Comparison of ENCODE assay signal across 12 cellular contexts in the genomic region with DNA sequence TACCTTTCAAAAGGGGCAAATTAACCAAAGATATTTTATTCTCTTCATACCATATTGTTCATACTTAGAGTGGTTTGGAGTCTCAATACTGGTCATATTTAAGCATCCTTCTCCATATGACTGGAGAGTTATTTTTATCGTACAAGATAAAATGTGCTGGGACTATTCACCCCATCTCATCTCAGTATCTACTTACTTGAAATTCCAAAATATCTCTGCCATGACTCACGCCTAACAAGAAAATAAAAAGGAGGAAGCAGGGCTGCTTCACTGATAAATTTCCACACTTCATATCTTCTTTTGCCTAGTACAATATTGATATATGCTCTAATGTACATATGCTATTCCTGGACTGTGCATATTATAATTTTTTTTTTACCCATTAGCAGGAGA.
DNase-seq lines count a peak whose midpoint lies in the region; ATAC-seq and TF ChIP-seq lines count a peak whose summit lies in the region.
"Had no signal": no experiment of that assay in that cellular context is flagged by ENCODE, and none has a peak within 500 bp of the region (broad histone marks: within the 10 kb centered on the region; RNA-seq: fewer than 3 reads in every experiment).

No MANE protein-coding gene starts in this region.

- H2AFZ ChIP-seq in IMR-90 (replicated peaks; ENCODE audit: low read length, poor library complexity), result no peak overlapping the region

- H2BK120ac ChIP-seq in IMR-90 (ENCODE audit: low read depth, low read length), result peak overlapping the region; percentile 97

- dilution Hi-C loops in IMR-90 (cut with HindIII; ENCODE audit: low sequenced_read_pairs, unreplicated experiment), result no loop called here

- TF ChIP-seq RAD21 in IMR-90 (IDR thresholded peaks at IDR 0.05; ENCODE audit: low read length), result no peak

- peak overlapping the region; percentile 95; the same call in 1 of the 2 replicates for H4K91ac ChIP-seq in IMR-90 (ENCODE audit: insufficient read depth, low read depth, low read length)

- CTCF ChIA-PET in AG04450 (lab: Charles Lee) (no interaction called here), IMR-90 (lab: Yijun Ruan, JAX) (no interaction called here)

- BruUV-seq in IMR-90 (replicated peaks; lab: Mats Ljungman, UMichigan), result no TSS peak

- no peaks in the 10 kb centered on the region for H3K79me1 ChIP-seq in IMR-90 (ENCODE audit: low read depth in 1 of 2, low read length in 2 of 2)

- H2BK15ac ChIP-seq in IMR-90 (ENCODE audit: low read depth, low read length), result 0 out of 3 replicates have a peak overlapping the region, but pooled peaks have one; percentile 71

- intact Hi-C loops in IMR-90 (cut with micrococcal nuclease), result loop anchor here (5.0 to 10.0 kb wide), 2 partner anchors 74 to 159 kb away; no protein-coding TSS in a partner anchor
- intact Hi-C loops in stomach (cut with DNase I; ENCODE audit: low total_unique reads), result no loop called here

- 0 out of 2 replicates have a peak, but pooled peaks cover 2% of the 10 kb centered on the region for H3K9me1 ChIP-seq in IMR-90 (ENCODE audit: insufficient read depth, low read length)

- peak overlapping the region; percentile 81 for H3K56ac ChIP-seq in IMR-90 (ENCODE audit: extremely low read depth, insufficient read depth, low read length)

- H3K18ac ChIP-seq in IMR-90 (ENCODE audit: low read depth, low read length), result peak overlapping the region; percentile 99

- in situ Hi-C loops in IMR-90 (cut with MboI; ENCODE audit: low sequenced_read_pairs), result no loop called here
- in situ Hi-C loops in astrocyte of the cerebellum (cut with HindIII; ENCODE audit: low sequenced_read_pairs), result no loop called here

- H3K27ac ChIP-seq in AG04450 (ENCODE audit: low read depth, low read length) (peak overlapping the region; percentile 96), IMR-90 (ENCODE audit: insufficient read depth, low read length) (peak overlapping the region; percentile 95; the same call in 1 of the 2 replicates), stomach (no peak overlapping the region)

- TF ChIP-seq POLR2A in IMR-90 (IDR thresholded peaks at IDR 0.05; ENCODE audit: low read depth, low read length), result no peak
- no peak for TF ChIP-seq POLR2A in stomach (IDR thresholded peaks at IDR 0.05)

- H3K9me3 ChIP-seq in AG04450 (ENCODE audit: control insufficient read depth, insufficient read depth, low read length) (no peaks in the 10 kb centered on the region), IMR-90 (ENCODE audit: control insufficient read depth, insufficient read depth, low read length) (no peaks in the 10 kb centered on the region), stomach (peaks cover 0 to 5% (median 0%) of the 10 kb centered on the region in 4 donors)
- H3K9me3 ChIP-seq: BE2C had no signal

- peak overlapping the region; percentile 97 for H2BK20ac ChIP-seq in IMR-90 (ENCODE audit: low read depth, low read length)

- peak overlapping the region; percentile 92; the same call in 1 of the 2 replicates for H2AK5ac ChIP-seq in IMR-90 (ENCODE audit: low read depth, low read length)

- peak overlapping the region; percentile 79; the same call in 1 of the 2 replicates for H3K4me2 ChIP-seq in IMR-90 (ENCODE audit: low read depth, low read length)

- H3K4me3 ChIP-seq in AG04450 (ENCODE audit: low read depth, low read length) (no peak overlapping the region), IMR-90 (ENCODE audit: insufficient read depth, low read depth, low read length) (no peak overlapping the region), astrocyte of the cerebellum (ENCODE audit: low read depth, low read length) (no peak overlapping the region), stomach (no peak overlapping the region)

- no peak overlapping the region for H3K9ac ChIP-seq in IMR-90 (ENCODE audit: low read depth, low read length)

- DNase-seq in AG04450 (ENCODE audit: low read depth, low spot score) (peak; percentile 32), IMR-90 (peak; percentile 86), astrocyte of the cerebellum (ENCODE audit: low read depth) (peak; percentile 35), kidney glomerular epithelial cell (lab: John Stamatoyannopoulos, UW) (peak; percentile 68), hypothalamus (lab: John Stamatoyannopoulos, UW) (no peak), NCI-H1105 (lab: John Stamatoyannopoulos, UW) (no peak), stomach (no peak), NCI-H1048 (lab: John Stamatoyannopoulos, UW) (no peak)
- DNase-seq: BE2C, GDM1, small intestine, T-helper 9 cell had no signal

- WGBS in IMR-90 (ENCODE audit: extremely low coverage in 2 of 2, insufficient read length in 1 of 2), 2 experiments, result no CpG with 5 or more reads among the region's 2 CpGs
- WGBS in stomach, 5 donors, result 48 to 69% (median 68%) methylated on average over 2 of the region's 2 CpGs

- H3K27me3 ChIP-seq in AG04450 (ENCODE audit: control insufficient read depth, insufficient read depth, low read length) (no peaks in the 10 kb centered on the region), IMR-90 (ENCODE audit: control insufficient read depth, insufficient read depth, low read length) (no peaks in the 10 kb centered on the region), stomach (no peaks in the 10 kb centered on the region)
- H3K27me3 ChIP-seq: BE2C had no signal

- H2AK9ac ChIP-seq in IMR-90 (replicated peaks; ENCODE audit: low read depth, low read length, poor library complexity), result no peak overlapping the region

- no peaks in the 10 kb centered on the region for H4K20me1 ChIP-seq in IMR-90 (ENCODE audit: insufficient read depth, low read length)

- peak overlapping the region; percentile 98 for H3K4ac ChIP-seq in IMR-90 (ENCODE audit: low read depth, low read length)

- no peak for TF ChIP-seq CTCF in AG04450 (IDR thresholded peaks at IDR 0.05; ENCODE audit: low read depth, low read length)
- no peak for TF ChIP-seq CTCF in IMR-90 (conservative IDR thresholded peaks at IDR 0.05; ENCODE audit: low read depth, low read length)
- no peak for TF ChIP-seq CTCF in astrocyte of the cerebellum (IDR thresholded peaks at IDR 0.05; ENCODE audit: low read depth, low read length, missing control alignments)
- TF ChIP-seq CTCF in stomach (IDR thresholded peaks at IDR 0.05), result no peak

- H4K5ac ChIP-seq in IMR-90 (ENCODE audit: low read depth, low read length), result peak overlapping the region; percentile 97; the same call in 1 of the 2 replicates

- H3K36me3 ChIP-seq in IMR-90 (ENCODE audit: control insufficient read depth, insufficient read depth, low read length) (no peaks in the 10 kb centered on the region), stomach (no peaks in the 10 kb centered on the region)
- H3K36me3 ChIP-seq: BE2C had no signal

- peak overlapping the region; percentile 36 to 98 for H4K8ac ChIP-seq in IMR-90 (ENCODE audit: low read depth in 2 of 2, low read length in 2 of 2)

- peak overlapping the region; percentile 91 for H3K14ac ChIP-seq in IMR-90 (replicated peaks; ENCODE audit: low read depth, low read length)

- H3K4me1 ChIP-seq in IMR-90 (ENCODE audit: control insufficient read depth, insufficient read depth, low read length), result peaks cover 4% of the 10 kb centered on the region
- no peaks in the 10 kb centered on the region for H3K4me1 ChIP-seq in stomach
- H3K4me1 ChIP-seq: BE2C had no signal

- peak overlapping the region; percentile 94; the same call in 1 of the 2 replicates for H3K23ac ChIP-seq in IMR-90 (ENCODE audit: low read depth, low read length)

- peak overlapping the region; percentile 100 for H2BK5ac ChIP-seq in IMR-90 (ENCODE audit: low read depth, low read length, poor library complexity, severe bottlenecking)

- POLR2A ChIA-PET in AG04450 (lab: Yijun Ruan, JAX) (no interaction called here), IMR-90 (lab: Charles Lee; ENCODE audit: unreplicated experiment) (no interaction called here)

- no peak for TF ChIP-seq EP300 in stomach (IDR thresholded peaks at IDR 0.05)

- peak; percentile 79 for ATAC-seq in IMR-90 (ENCODE audit: low read depth)

TF ChIP-seq in IMR-90, 13 proteins besides CTCF, POLR2A, EP300 and RAD21:
- TF ChIP-seq MAZ (IDR thresholded peaks at IDR 0.05; ENCODE audit: borderline replicate concordance, low read depth, low read length), result no peak
- TF ChIP-seq RCOR1 (IDR thresholded peaks at IDR 0.05; ENCODE audit: insufficient replicate concordance, low read length), result no peak
- TF ChIP-seq MAFK (IDR thresholded peaks at IDR 0.05; ENCODE audit: low read depth, low read length), result no peak
- no peak for TF ChIP-seq FOS (IDR thresholded peaks at IDR 0.05; ENCODE audit: low read depth, low read length)
- no peak for TF ChIP-seq MXI1 (IDR thresholded peaks at IDR 0.05; ENCODE audit: borderline replicate concordance, low read depth, low read length)
- no peak for TF ChIP-seq NFE2L2 (IDR thresholded peaks at IDR 0.05; ENCODE audit: low read depth, low read length)
- TF ChIP-seq SMC3 (IDR thresholded peaks at IDR 0.05; ENCODE audit: low read depth, low read length), result no peak
- TF ChIP-seq RFX5 (IDR thresholded peaks at IDR 0.05; ENCODE audit: low read depth, low read length), result no peak
- TF ChIP-seq CEBPB (IDR thresholded peaks at IDR 0.05; ENCODE audit: low read depth, low read length), result no peak
- TF ChIP-seq, protein P1, sequence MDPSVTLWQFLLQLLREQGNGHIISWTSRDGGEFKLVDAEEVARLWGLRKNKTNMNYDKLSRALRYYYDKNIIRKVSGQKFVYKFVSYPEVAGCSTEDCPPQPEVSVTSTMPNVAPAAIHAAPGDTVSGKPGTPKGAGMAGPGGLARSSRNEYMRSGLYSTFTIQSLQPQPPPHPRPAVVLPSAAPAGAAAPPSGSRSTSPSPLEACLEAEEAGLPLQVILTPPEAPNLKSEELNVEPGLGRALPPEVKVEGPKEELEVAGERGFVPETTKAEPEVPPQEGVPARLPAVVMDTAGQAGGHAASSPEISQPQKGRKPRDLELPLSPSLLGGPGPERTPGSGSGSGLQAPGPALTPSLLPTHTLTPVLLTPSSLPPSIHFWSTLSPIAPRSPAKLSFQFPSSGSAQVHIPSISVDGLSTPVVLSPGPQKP (IDR thresholded peaks at IDR 0.05; ENCODE audit: borderline replicate concordance, low read depth, low read length), result no peak
- TF ChIP-seq, protein P2, sequence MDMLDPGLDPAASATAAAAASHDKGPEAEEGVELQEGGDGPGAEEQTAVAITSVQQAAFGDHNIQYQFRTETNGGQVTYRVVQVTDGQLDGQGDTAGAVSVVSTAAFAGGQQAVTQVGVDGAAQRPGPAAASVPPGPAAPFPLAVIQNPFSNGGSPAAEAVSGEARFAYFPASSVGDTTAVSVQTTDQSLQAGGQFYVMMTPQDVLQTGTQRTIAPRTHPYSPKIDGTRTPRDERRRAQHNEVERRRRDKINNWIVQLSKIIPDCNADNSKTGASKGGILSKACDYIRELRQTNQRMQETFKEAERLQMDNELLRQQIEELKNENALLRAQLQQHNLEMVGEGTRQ (IDR thresholded peaks at IDR 0.05; ENCODE audit: low read depth, low read length), result no peak
- TF ChIP-seq CHD1 (IDR thresholded peaks at IDR 0.05; ENCODE audit: low read depth, low read length), result no peak
- TF ChIP-seq BHLHE40 (IDR thresholded peaks at IDR 0.05; ENCODE audit: low read depth, low read length), result no peak

Comparison
In these comparisons a context has a peak if more than half of its experiments do, and no peak if none do; other contexts are left out.
1. DNase-seq: peak in AG04450 (single experiment), IMR-90 (single experiment), astrocyte of the cerebellum (single experiment) and kidney glomerular epithelial cell (single experiment); none in hypothalamus (0 of 51), NCI-H1105 (single experiment), stomach (single experiment) and NCI-H1048 (single experiment).
2. H3K27ac ChIP-seq: peak in AG04450 (single experiment) and IMR-90 (single experiment); none in stomach (0 of 5).